Comparison of ENCODE assay signal across 21 cellular contexts in genomic region chr3:167711439-167711838, GRCh38. TPM values are rescaled to one million over a fixed set of nuclear protein-coding genes. Genes with fewer than 3 reads are reported as not detected.
DNase-seq lines count a peak whose midpoint lies in the region; ATAC-seq, FAIRE-seq and TF ChIP-seq lines count a peak whose summit lies in the region.
"Had no signal": no experiment of that assay in that cellular context is flagged by ENCODE, and none has a peak within 500 bp of the region (broad histone marks: within the 10 kb centered on the region; RNA-seq: fewer than 3 reads in every experiment).

No MANE protein-coding gene starts in this region.

- H3K4me2 ChIP-seq in GM23338 (no peak overlapping the region), K562 (ENCODE audit: insufficient read depth, low read length) (no peak overlapping the region)

- peaks cover 88% of the 10 kb centered on the region for H3K4me1 Mint-ChIP-seq in CD4-positive, alpha-beta T cell (ENCODE audit: low read depth)
- H3K4me1 Mint-ChIP-seq in GM23338 (peaks cover 22% of the 10 kb centered on the region), naive B cell (peaks cover 41 to 79% (median 55%) of the 10 kb centered on the region in 3 donors), glutamatergic neuron (ENCODE audit: low read depth, unreplicated experiment) (peaks cover 7% of the 10 kb centered on the region)

- no peak for TF ChIP-seq RAD21 in K562 (CRISPR knock-in tag; conservative IDR thresholded peaks at IDR 0.05 in 1 of 2, IDR thresholded peaks at IDR 0.05 in 1 of 2)

- CTCF ChIA-PET in CD4-positive, alpha-beta T cell (lab: Charles Lee), result no interaction called here
- CTCF ChIA-PET in K562 (lab: Yijun Ruan, JAX; ENCODE audit: low intra/inter-chr PET ratio), result no interaction called here

- H2AFZ ChIP-seq in GM23338 (no peak overlapping the region), K562 (ENCODE audit: low read depth, low read length) (no peak overlapping the region)
- H2AFZ ChIP-seq: GM23248 had no signal

- H3F3A ChIP-seq in GM23338 (replicated peaks; ENCODE audit: low read depth), result no peaks in the 10 kb centered on the region

- no peak for ATAC-seq in CD4-positive, alpha-beta T cell (ENCODE audit: poor library complexity)
- ATAC-seq in GM23338 (no peak), K562 (no peak), naive B cell (ENCODE audit: low read depth in 2 of 2) (no peak), GM21619 (IDR thresholded peaks at IDR 0.05; ENCODE audit: unreplicated experiment) (no peak), HG02759 (IDR thresholded peaks at IDR 0.05; ENCODE audit: unreplicated experiment) (no peak)

- H3K4me1 ChIP-seq in GM23338 (ENCODE audit: insufficient read depth) (no peaks in the 10 kb centered on the region), K562 (replicated peaks in 1 of 2; ENCODE audit: control insufficient read depth in 2 of 2, insufficient read depth in 2 of 2, low read length in 2 of 2) (peaks cover 5 to 18% of the 10 kb centered on the region in 2 experiments; a peak in 3 of 5 replicates)

- in situ Hi-C loops in K562 (cut with MboI), result no loop called here

- H3K4me3 ChIP-seq in GM23338 (no peak overlapping the region), K562 (no peak overlapping the region)
- H3K4me3 ChIP-seq: GM23248 had no signal

- H3K9me1 ChIP-seq in K562 (ENCODE audit: control insufficient read depth, insufficient read depth, low read length), result no peaks in the 10 kb centered on the region

- no peak overlapping the region for H3K4me3 Mint-ChIP-seq in CD4-positive, alpha-beta T cell
- H3K4me3 Mint-ChIP-seq in GM23338 (no peak overlapping the region), naive B cell (no peak overlapping the region), glutamatergic neuron (ENCODE audit: unreplicated experiment) (no peak overlapping the region)
- H3K4me3 Mint-ChIP-seq: B cell had no signal

- no peaks in the 10 kb centered on the region for H3K27me3 ChIP-seq in CD4-positive, alpha-beta T cell (ENCODE audit: control insufficient read depth, insufficient read depth, low read length)
- H3K27me3 ChIP-seq in GM23338 (ENCODE audit: insufficient read depth) (no peaks in the 10 kb centered on the region), K562 (ENCODE audit: control insufficient read depth in 2 of 2, insufficient read depth in 2 of 2, low read length in 2 of 2) (no peaks in the 10 kb centered on the region)

- peak overlapping the region; percentile 59 for H3K27ac Mint-ChIP-seq in CD4-positive, alpha-beta T cell
- peak overlapping the region; percentile 11; the same call in 1 of the 2 replicates for H3K27ac Mint-ChIP-seq in GM23338
- H3K27ac Mint-ChIP-seq in naive B cell, result peak overlapping the region in 4 of 6 donors; percentile 13 to 69 (median 36)
- H3K27ac Mint-ChIP-seq in glutamatergic neuron (ENCODE audit: unreplicated experiment), result no peak overlapping the region
- H3K27ac Mint-ChIP-seq: B cell had no signal

- no peak for TF ChIP-seq CTCF in CD4-positive, alpha-beta T cell (IDR thresholded peaks at IDR 0.05)
- TF ChIP-seq CTCF in GM23338 (conservative IDR thresholded peaks at IDR 0.05; ENCODE audit: low read depth in 2 of 2) (no peak), K562 (IDR thresholded peaks at IDR 0.05 in 2 of 3, conservative IDR thresholded peaks at IDR 0.05 in 1 of 3; ENCODE audit: insufficient read depth in 2 of 3, low read depth in 1 of 3, low read length in 3 of 3) (no peak), glutamatergic neuron (IDR thresholded peaks at IDR 0.05; ENCODE audit: partially characterized antibody, unreplicated experiment) (no peak)

- no TSS peak for BruUV-seq in K562 (replicated peaks; lab: Mats Ljungman, UMichigan)

- H3K9me2 ChIP-seq in GM23338 (ENCODE audit: insufficient read depth), result peaks cover 7% of the 10 kb centered on the region; the same call in 1 of the 2 replicates

- H3K9me3 Mint-ChIP-seq in CD4-positive, alpha-beta T cell, result no peaks in the 10 kb centered on the region
- H3K9me3 Mint-ChIP-seq in GM23338, result no peaks in the 10 kb centered on the region
- no peaks in the 10 kb centered on the region for H3K9me3 Mint-ChIP-seq in naive B cell
- H3K9me3 Mint-ChIP-seq in glutamatergic neuron (ENCODE audit: unreplicated experiment), result no peaks in the 10 kb centered on the region
- H3K9me3 Mint-ChIP-seq: CD4-positive, alpha-beta memory T cell had no signal

- no peaks in the 10 kb centered on the region for H3K27me3 Mint-ChIP-seq in CD4-positive, alpha-beta T cell
- H3K27me3 Mint-ChIP-seq in GM23338 (ENCODE audit: insufficient read depth, low read depth, poor library complexity), result no peaks in the 10 kb centered on the region
- no peaks in the 10 kb centered on the region for H3K27me3 Mint-ChIP-seq in naive B cell
- H3K27me3 Mint-ChIP-seq in glutamatergic neuron (ENCODE audit: unreplicated experiment), result no peaks in the 10 kb centered on the region
- H3K27me3 Mint-ChIP-seq: B cell; CD4-positive, alpha-beta memory T cell had no signal

- peaks cover 97% of the 10 kb centered on the region for H3K36me3 Mint-ChIP-seq in CD4-positive, alpha-beta T cell (ENCODE audit: low read depth)
- H3K36me3 Mint-ChIP-seq in GM23338 (ENCODE audit: low read depth) (peaks cover 46% of the 10 kb centered on the region), naive B cell (peaks cover 9 to 15% of the 10 kb centered on the region in 2 donors), glutamatergic neuron (ENCODE audit: unreplicated experiment) (no peaks in the 10 kb centered on the region)

- H3K36me3 ChIP-seq in GM23338 (ENCODE audit: insufficient read depth), result no peaks in the 10 kb centered on the region
- peaks cover 78% of the 10 kb centered on the region for H3K36me3 ChIP-seq in K562 (ENCODE audit: control insufficient read depth, insufficient read depth, low read length)

- H3K79me2 ChIP-seq in GM23338 (replicated peaks; ENCODE audit: insufficient read depth) (peaks cover 87% of the 10 kb centered on the region), K562 (ENCODE audit: control insufficient read depth, insufficient read depth, low read length) (peaks cover 98% of the 10 kb centered on the region)

- TF ChIP-seq POLR2A in K562 (conservative IDR thresholded peaks at IDR 0.05), result no peak

- no peaks in the 10 kb centered on the region; the same call in 1 of the 2 replicates for H4K20me1 ChIP-seq in GM23338 (replicated peaks; ENCODE audit: insufficient read depth)
- peaks cover 7% of the 10 kb centered on the region for H4K20me1 ChIP-seq in K562 (replicated peaks; ENCODE audit: control insufficient read depth, insufficient read depth, low read length)

- no peak for TF ChIP-seq EP300 in K562 (IDR thresholded peaks at IDR 0.05; ENCODE audit: low read length)

- H3K9me3 ChIP-seq in CD4-positive, alpha-beta T cell (ENCODE audit: control insufficient read depth, low read length), result no peaks in the 10 kb centered on the region
- no peaks in the 10 kb centered on the region for H3K9me3 ChIP-seq in K562 (replicated peaks; ENCODE audit: control insufficient read depth, insufficient read depth, low read depth, low read length)

- POLR2A ChIA-PET in CD4-positive, alpha-beta T cell (lab: Charles Lee), result no interaction called here
- POLR2A ChIA-PET in K562 (lab: Yijun Ruan, JAX), result interaction anchor here (0.6 to 1.6 kb wide), 4 partner anchors 12 to 48 kb away, joined by 3 to 4 read pairs (median 3); no protein-coding TSS in a partner anchor

- FAIRE-seq in K562 (lab: Jason Lieb, UNC), result no peak
- FAIRE-seq: A204.1, D721Med, GM19239 had no signal

- intact Hi-C loops in CD4-positive, alpha-beta T cell (cut with DNase I, micrococcal nuclease), result no loop called here
- intact Hi-C loops in K562 (cut with micrococcal nuclease), result no loop called here

- no peak overlapping the region for H3K27ac ChIP-seq in CD4-positive, alpha-beta T cell (ENCODE audit: low read depth, low read length)
- no peak overlapping the region for H3K27ac ChIP-seq in GM23338 (ENCODE audit: low read depth)
- no peak overlapping the region for H3K27ac ChIP-seq in K562 (ENCODE audit: extremely low read depth, low read depth, low read length)
- H3K27ac ChIP-seq: GM23248 had no signal

- 33% methylated on average over 1 of the region's 1 CpG for WGBS in K562 (ENCODE audit: insufficient coverage, low coverage, missing lambda C conversion rate)

- DNase-seq in CD4-positive, alpha-beta T cell, result no peak
- DNase-seq in GM23338 (ENCODE audit: low spot score) (no peak), K562 (ENCODE audit: extremely low read depth in 1 of 4, low spot score in 3 of 4) (no peak), naive B cell (no peak), glutamatergic neuron (no peak)
- DNase-seq: C1 segment of cervical spinal cord; CD4-positive, alpha-beta memory T cell; COR-L47; DMS153; DND-41; GDM1; GM23248; H7; IMR-90 had no signal

- H3K9ac ChIP-seq in K562 (ENCODE audit: insufficient read depth in 1 of 2, low read depth in 2 of 2, low read length in 2 of 2), result no peak overlapping the region
- H3K9ac ChIP-seq: GM23248 had no signal

RNA-seq across cellular contexts. Expression of gene PDCD10, which starts 23.3 kb away (rescaled TPM):
- 10 to 100 TPM; 19.0 to 22.8 TPM for total RNA-seq in CD4-positive, alpha-beta T cell
- 95.2 and 108 TPM in 2 replicates for total RNA-seq in GM23338 (2014; rRNA removed; shearing (Covaris generic))
- polyA plus RNA-seq in GM23338 (2016; fragmentation: Nextera tagmentation; extraction: Ambion mirVana), result 99.8 and 125 TPM in 2 replicates
- 50.4 and 117 TPM in 2 replicates for total RNA-seq in K562 (2011; cell fraction: chromatin; rRNA removed; ENCODE audit: low replicate concordance)
- total RNA-seq in K562 (2011; cell fraction: nucleolus; rRNA removed), result 19.3 and 30.0 TPM in 2 replicates
- total RNA-seq in K562 (2011; cell fraction: nucleoplasm; rRNA removed), result 62.3 and 77.0 TPM in 2 replicates
- 189 and 206 TPM in 2 replicates for total RNA-seq in K562 (2014; rRNA removed)
- 217 and 246 TPM in 2 replicates for total RNA-seq in K562 (2014; rRNA removed; fragmentation: Illumina TruSeq; extraction: Trizol)
- 170 and 178 TPM in 2 replicates for total RNA-seq in K562 (2015; rRNA removed; fragmentation: Illumina TruSeq; extraction: Trizol)
- total RNA-seq in K562 (2021), result 121 and 134 TPM in 2 replicates
- polyA plus RNA-seq in K562 (2011; rRNA removed), result 144 and 233 TPM in 2 replicates
- polyA plus RNA-seq in K562 (2011; cell fraction: cytosol; rRNA removed), result 29.7 and 71.9 TPM in 2 replicates
- 20.8 and 35.1 TPM in 2 replicates for polyA plus RNA-seq in K562 (2011; cell fraction: nucleus; rRNA removed)
- 84.4 and 141 TPM in 2 replicates for polyA plus RNA-seq in K562 (2012)
- polyA plus RNA-seq in K562 (2014; fragmentation: Illumina TruSeq; extraction: Trizol), result 218 and 276 TPM in 2 replicates
- polyA plus RNA-seq in K562 (2014; fragmentation: Nextera tagmentation; extraction: Ambion mirVana), result 100 to 1,000 TPM; 423 to 476 TPM
- polyA plus RNA-seq in K562 (2014; rRNA removed), result 219 and 232 TPM in 2 replicates
- polyA minus RNA-seq in K562 (2011; rRNA and poly(A)+ RNA removed), result 144 and 152 TPM in 2 replicates
- polyA minus RNA-seq in K562 (2011; cell fraction: cytosol; rRNA and poly(A)+ RNA removed), result 32.6 and 52.1 TPM in 2 replicates
- 60.0 and 103 TPM in 2 replicates for polyA minus RNA-seq in K562 (2011; cell fraction: nucleus; rRNA and poly(A)+ RNA removed)
- polyA plus RNA-seq in naive B cell (ENCODE audit: low read depth in 6 of 6), result 100 to 1,000 TPM in 5 of 6 donors, 10 to 100 TPM in 1; 85.6 to 156 (median 114) TPM
- total RNA-seq in glutamatergic neuron (ENCODE audit: unreplicated experiment), result 48.0 TPM

RNA-seq across cellular contexts. Expression of gene SERPINI1, which starts 24.1 kb away (rescaled TPM):
- under 1 TPM; 0.64 to 0.66 TPM for total RNA-seq in CD4-positive, alpha-beta T cell
- total RNA-seq in GM23338 (2014; rRNA removed; shearing (Covaris generic)), result 9.2 and 13.5 TPM in 2 replicates
- polyA plus RNA-seq in GM23338 (2016; fragmentation: Nextera tagmentation; extraction: Ambion mirVana), result 26.6 and 32.1 TPM in 2 replicates
- total RNA-seq in K562 (2011; cell fraction: chromatin; rRNA removed; ENCODE audit: low replicate concordance), result 5.4 and 9.8 TPM in 2 replicates
- 6.3 and 10.8 TPM in 2 replicates for total RNA-seq in K562 (2011; cell fraction: nucleolus; rRNA removed)
- total RNA-seq in K562 (2011; cell fraction: nucleoplasm; rRNA removed), result 12.2 and 14.2 TPM in 2 replicates
- total RNA-seq in K562 (2014; rRNA removed), result 1.6 and 2.2 TPM in 2 replicates
- total RNA-seq in K562 (2014; rRNA removed; fragmentation: Illumina TruSeq; extraction: Trizol), result 3.5 and 4.3 TPM in 2 replicates
- 1.7 TPM in 2 replicates for total RNA-seq in K562 (2015; rRNA removed; fragmentation: Illumina TruSeq; extraction: Trizol)
- 2.2 and 2.8 TPM in 2 replicates for total RNA-seq in K562 (2021)
- 3.9 and 8.9 TPM in 2 replicates for polyA plus RNA-seq in K562 (2011; rRNA removed)
- polyA plus RNA-seq in K562 (2011; cell fraction: cytosol; rRNA removed), result 0.94 and 1.4 TPM in 2 replicates
- 0.94 and 1.00 TPM in 2 replicates for polyA plus RNA-seq in K562 (2011; cell fraction: nucleus; rRNA removed)
- 2.3 and 2.5 TPM in 2 replicates for polyA plus RNA-seq in K562 (2012)
- 2.4 and 3.8 TPM in 2 replicates for polyA plus RNA-seq in K562 (2014; fragmentation: Illumina TruSeq; extraction: Trizol)
- 1 to 10 TPM; 9.5 to 9.9 TPM for polyA plus RNA-seq in K562 (2014; fragmentation: Nextera tagmentation; extraction: Ambion mirVana)
- polyA plus RNA-seq in K562 (2014; rRNA removed), result 1.6 and 1.9 TPM in 2 replicates
- 2.9 and 4.8 TPM in 2 replicates for polyA minus RNA-seq in K562 (2011; rRNA and poly(A)+ RNA removed)
- polyA minus RNA-seq in K562 (2011; cell fraction: cytosol; rRNA and poly(A)+ RNA removed), result 2.4 and 2.6 TPM in 2 replicates
- polyA minus RNA-seq in K562 (2011; cell fraction: nucleus; rRNA and poly(A)+ RNA removed), result 4.0 and 6.8 TPM in 2 replicates
- polyA plus RNA-seq in naive B cell (ENCODE audit: low read depth in 6 of 6), result 10 to 100 TPM; 35.3 to 61.8 (median 47.0) TPM
- 66.2 TPM for total RNA-seq in glutamatergic neuron (ENCODE audit: unreplicated experiment)

RNA-seq across cellular contexts. Expression of gene WDR49, which starts 57.7 kb away (rescaled TPM):
- total RNA-seq in CD4-positive, alpha-beta T cell, result 1 to 10 TPM in 1 of 2 experiments, under 1 TPM in 1; 0.42 to 1.1 TPM
- total RNA-seq in GM23338 (2014; rRNA removed; shearing (Covaris generic)), result 0.08 and 1.4 TPM in 2 replicates
- polyA plus RNA-seq in GM23338 (2016; fragmentation: Nextera tagmentation; extraction: Ambion mirVana) (1.4 and 1.9 TPM in 2 replicates), K562 (2011; rRNA removed) (0.04 TPM in 1 of 2 replicates, not detected in the other), K562 (2014; fragmentation: Illumina TruSeq; extraction: Trizol) (not detected in 2 replicates), K562 (2014; fragmentation: Nextera tagmentation; extraction: Ambion mirVana) (not detected), K562 (2014; rRNA removed) (not detected in 2 replicates), naive B cell (ENCODE audit: low read depth in 6 of 6) (1 to 10 TPM in 1 of 6 donors, under 1 TPM in 3, not detected in 2; 0.17 to 1.1 (median 0.43) TPM)
- total RNA-seq in K562 (2011; cell fraction: chromatin; rRNA removed; ENCODE audit: low replicate concordance), result 0.32 TPM in 1 of 2 replicates, not detected in the other
- not detected in 2 replicates for total RNA-seq in K562 (2011; cell fraction: nucleolus; rRNA removed)
- not detected in 2 replicates for total RNA-seq in K562 (2011; cell fraction: nucleoplasm; rRNA removed)
- total RNA-seq in K562 (2014; rRNA removed) (not detected in 2 replicates), K562 (2014; rRNA removed; fragmentation: Illumina TruSeq; extraction: Trizol) (not detected in 2 replicates), K562 (2015; rRNA removed; fragmentation: Illumina TruSeq; extraction: Trizol) (not detected in 2 replicates), K562 (2021) (not detected in 2 replicates), glutamatergic neuron (ENCODE audit: unreplicated experiment) (0.76 TPM)
- polyA plus RNA-seq in K562 (2011; cell fraction: cytosol; rRNA removed), result not detected in 2 replicates
- not detected in 2 replicates for polyA plus RNA-seq in K562 (2011; cell fraction: nucleus; rRNA removed)
- not detected in 2 replicates for polyA plus RNA-seq in K562 (2012)
- polyA minus RNA-seq in K562 (2011; rRNA and poly(A)+ RNA removed), result 0.21 TPM in 1 of 2 replicates, not detected in the other
- polyA minus RNA-seq in K562 (2011; cell fraction: cytosol; rRNA and poly(A)+ RNA removed), result not detected in 2 replicates
- polyA minus RNA-seq in K562 (2011; cell fraction: nucleus; rRNA and poly(A)+ RNA removed), result 0.11 and 0.13 TPM in 2 replicates
- total RNA-seq: GM23248, HT-29, IMR-90 had no signal
- polyA plus RNA-seq: CD4-positive, alpha-beta memory T cell; GM23248; IMR-90 had no signal
